In the genomic region with DNA sequence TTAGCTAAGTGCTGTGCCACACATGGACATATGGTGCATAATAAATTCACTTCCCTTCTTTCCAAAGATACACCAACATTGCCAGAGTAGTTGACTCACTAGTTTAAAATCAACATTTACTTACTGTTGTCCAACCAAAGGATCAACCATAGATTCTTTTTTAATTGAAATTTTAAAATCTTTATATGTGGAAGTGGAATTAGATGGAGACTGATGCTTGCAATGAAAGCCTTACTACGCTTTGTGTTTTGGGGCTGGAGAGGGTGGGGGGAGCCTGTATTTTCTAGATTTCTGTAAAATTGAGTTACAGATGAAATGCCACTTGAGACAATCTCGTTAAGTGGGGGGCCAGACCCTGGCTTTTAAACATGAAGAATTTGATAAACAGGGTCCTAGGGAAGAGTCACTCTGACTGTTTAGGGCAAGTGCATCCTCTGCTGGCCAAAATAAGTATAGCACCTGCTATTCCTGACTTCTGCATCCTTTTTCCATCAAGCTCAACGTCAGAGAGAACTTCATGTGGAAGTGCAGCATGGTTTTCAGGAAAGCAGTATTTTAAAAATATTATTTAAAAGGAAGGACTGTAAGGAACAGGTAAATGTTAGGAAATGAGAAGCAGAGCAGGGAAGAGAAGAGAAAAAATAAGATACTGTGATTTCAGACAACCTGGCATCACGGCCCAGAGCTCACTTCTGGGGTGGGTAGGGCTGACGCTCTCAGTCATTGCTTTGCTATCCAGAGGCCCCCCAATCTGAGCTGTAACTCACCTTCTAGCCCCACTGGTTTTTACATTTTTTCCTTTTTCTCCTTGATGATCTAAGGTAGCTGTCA, we compare ENCODE assay signal across 8 cellular contexts.
DNase-seq lines count a peak whose midpoint lies in the region; ATAC-seq, FAIRE-seq and TF ChIP-seq lines count a peak whose summit lies in the region.

No MANE protein-coding gene starts in this region.

- no peaks in the 10 kb centered on the region for H3K27me3 ChIP-seq in MM.1S (replicated peaks; ENCODE audit: insufficient read depth, low read length)
- H3K27me3 ChIP-seq in body of pancreas: no peaks in the 10 kb centered on the region

- no peaks in the 10 kb centered on the region for H3K9me3 Mint-ChIP-seq in immature natural killer cell

- no peaks in the 10 kb centered on the region for H3F3A ChIP-seq in MM.1S (ENCODE audit: insufficient read depth, low read length)

- intact Hi-C loops in body of pancreas (cut with DNase I): no loop called here

- no peak overlapping the region for H3K9ac ChIP-seq in MM.1S (ENCODE audit: low read length)

- H3K4me2 ChIP-seq in MM.1S (ENCODE audit: low read depth, low read length): no peak overlapping the region

- DNase-seq in MM.1S (peak; percentile 40), SK-MEL-5 (ENCODE audit: low read depth, low spot score) (peak; percentile 70), body of pancreas (peak; percentile 62 to 74 (median 70)), immature natural killer cell (peak; percentile 45 to 46 (median 45))
- DNase-seq in stimulated activated CD4-positive, alpha-beta T cell treated with anti-CD3 and anti-CD28 coated beads, Interleukin-12 subunit alpha, Interleukin-12 subunit beta, amount 100 ng/mL, for 48 hours (ENCODE audit: low read depth in 2 of 3, low spot score in 1 of 3): peak in 2 of 3 donors; percentile 39 to 69

- H4K20me1 ChIP-seq in MM.1S (ENCODE audit: insufficient read depth, low read length): no peaks in the 10 kb centered on the region

- no peaks in the 10 kb centered on the region for H3K9me2 ChIP-seq in MM.1S (replicated peaks; ENCODE audit: insufficient read depth, low read length)

- no peak overlapping the region for H3K27ac Mint-ChIP-seq in immature natural killer cell

- H3K9me3 ChIP-seq in MM.1S (replicated peaks; ENCODE audit: insufficient read depth, low read length): no peaks in the 10 kb centered on the region
- H3K9me3 ChIP-seq in body of pancreas: no peaks in the 10 kb centered on the region

- TF ChIP-seq CTCF in MM.1S (IDR thresholded peaks at IDR 0.05; ENCODE audit: low read length): peak; percentile 95
- TF ChIP-seq CTCF in body of pancreas (IDR thresholded peaks at IDR 0.05): peak; percentile 81 to 99 (median 97)

- no peak for TF ChIP-seq POLR2A in body of pancreas (IDR thresholded peaks at IDR 0.05)

- H3K4me3 ChIP-seq in MM.1S (ENCODE audit: low read length) (no peak overlapping the region), body of pancreas (no peak overlapping the region)

- no peaks in the 10 kb centered on the region for H3K4me1 Mint-ChIP-seq in immature natural killer cell

- H3K36me3 ChIP-seq in MM.1S (replicated peaks; ENCODE audit: insufficient read depth, low read length): no peaks in the 10 kb centered on the region
- no peaks in the 10 kb centered on the region for H3K36me3 ChIP-seq in body of pancreas (replicated peaks in 1 of 2; ENCODE audit: insufficient read depth in 1 of 2, low read depth in 2 of 2)

- H2AFZ ChIP-seq in MM.1S (ENCODE audit: low read length): no peak overlapping the region

- no peaks in the 10 kb centered on the region for H3K79me2 ChIP-seq in MM.1S (ENCODE audit: low read length)

- H3K36me3 Mint-ChIP-seq in immature natural killer cell: no peaks in the 10 kb centered on the region

- H3K27ac ChIP-seq in MM.1S (ENCODE audit: low read length) (no peak overlapping the region), body of pancreas (no peak overlapping the region)

- H3K4me1 ChIP-seq in MM.1S (ENCODE audit: low read length) (0 out of 2 replicates have a peak, but pooled peaks cover 1% of the 10 kb centered on the region), body of pancreas (peaks cover 6% of the 10 kb centered on the region)

- ATAC-seq in body of pancreas: peak; percentile 66
- ATAC-seq in GM21529 (IDR thresholded peaks at IDR 0.05; ENCODE audit: unreplicated experiment): no peak
- no peak for ATAC-seq in HG03095 (IDR thresholded peaks at IDR 0.05; ENCODE audit: unreplicated experiment)

- no peak overlapping the region for H3K4me3 Mint-ChIP-seq in immature natural killer cell

- 54 to 55% methylated on average over 5 of the region's 5 CpGs for WGBS in body of pancreas, 2 donors

- H3K27me3 Mint-ChIP-seq in immature natural killer cell (ENCODE audit: low read depth in 3 of 3): peaks cover 0 to 5% (median 2%) of the 10 kb centered on the region in 3 donors

- in situ Hi-C loops in SK-MEL-5 (cut with HindIII; ENCODE audit: low pct_unique_long_range_greater_than_20kb, low sequenced_read_pairs): no loop called here

- FAIRE-seq in G401.6 (lab: Jason Lieb, UNC): peak; percentile 67
